1 cellular context compared by ENCODE assay signal in the genomic region with DNA sequence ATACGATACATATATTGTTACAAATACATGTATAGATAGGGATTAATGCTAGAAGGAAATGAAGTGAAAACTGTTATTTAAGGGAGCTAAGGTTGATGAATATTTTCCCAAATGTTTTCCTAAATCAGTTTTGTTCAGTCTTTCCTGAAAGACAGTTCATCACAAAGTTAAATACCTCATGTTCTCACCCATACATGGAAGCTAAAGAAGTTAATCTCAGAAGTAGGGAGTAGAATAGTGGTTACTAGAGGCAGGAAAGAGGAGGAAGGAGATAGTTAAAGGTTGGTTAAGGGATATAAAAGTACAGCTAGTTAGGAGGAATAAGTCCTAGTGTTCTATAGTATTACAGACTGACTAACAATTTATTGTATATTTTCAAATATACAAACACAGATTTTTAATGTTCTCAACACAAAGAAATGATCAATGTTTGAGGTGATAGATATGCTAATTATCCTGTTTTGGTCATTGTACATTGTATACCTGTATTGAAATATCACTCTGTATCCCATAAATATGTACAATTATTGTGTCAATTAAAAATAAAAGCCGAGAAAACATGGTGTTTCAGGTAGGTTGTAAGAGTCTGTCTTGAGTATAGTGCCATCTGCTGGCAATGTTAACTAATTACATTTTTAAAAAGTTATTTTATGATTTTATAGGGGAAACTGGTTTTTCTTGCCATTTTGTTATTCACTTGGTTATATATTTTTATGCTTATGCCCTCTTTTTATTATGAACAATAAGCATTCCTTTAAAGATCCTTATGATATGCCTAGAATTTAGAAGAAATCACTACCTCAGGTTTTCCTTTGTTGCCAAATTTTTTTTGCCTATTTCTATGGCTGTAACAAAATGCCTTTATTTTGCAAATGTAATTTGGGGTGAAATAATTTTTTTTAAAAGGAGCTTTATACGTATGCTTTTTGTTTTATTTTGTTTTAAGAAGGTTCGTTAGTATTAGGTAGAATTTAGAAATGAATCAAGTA.
TF ChIP-seq lines count a peak whose summit lies in the region.

No MANE protein-coding gene starts in this region.

TF ChIP-seq in H1, 55 proteins besides CTCF, POLR2A, EP300 and RAD21:
- TF ChIP-seq, protein P1, sequence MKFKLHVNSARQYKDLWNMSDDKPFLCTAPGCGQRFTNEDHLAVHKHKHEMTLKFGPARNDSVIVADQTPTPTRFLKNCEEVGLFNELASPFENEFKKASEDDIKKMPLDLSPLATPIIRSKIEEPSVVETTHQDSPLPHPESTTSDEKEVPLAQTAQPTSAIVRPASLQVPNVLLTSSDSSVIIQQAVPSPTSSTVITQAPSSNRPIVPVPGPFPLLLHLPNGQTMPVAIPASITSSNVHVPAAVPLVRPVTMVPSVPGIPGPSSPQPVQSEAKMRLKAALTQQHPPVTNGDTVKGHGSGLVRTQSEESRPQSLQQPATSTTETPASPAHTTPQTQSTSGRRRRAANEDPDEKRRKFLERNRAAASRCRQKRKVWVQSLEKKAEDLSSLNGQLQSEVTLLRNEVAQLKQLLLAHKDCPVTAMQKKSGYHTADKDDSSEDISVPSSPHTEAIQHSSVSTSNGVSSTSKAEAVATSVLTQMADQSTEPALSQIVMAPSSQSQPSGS (IDR thresholded peaks at IDR 0.05; ENCODE audit: low read length), result no peak
- TF ChIP-seq FOSL1 (IDR thresholded peaks at IDR 0.05; ENCODE audit: insufficient read depth, low read depth, low read length), result no peak
- no peak for TF ChIP-seq SP2 (IDR thresholded peaks at IDR 0.05; ENCODE audit: low read length)
- TF ChIP-seq RFX5 (IDR thresholded peaks at IDR 0.05; ENCODE audit: borderline replicate concordance, low read depth, low read length), result no peak
- TF ChIP-seq JUND (IDR thresholded peaks at IDR 0.05; ENCODE audit: low read length), result no peak
- TF ChIP-seq RNF2 (IDR thresholded peaks at IDR 0.05; ENCODE audit: borderline replicate concordance, low read depth, low read length, missing control alignments, poor library complexity, severe bottlenecking), result no peak
- TF ChIP-seq SIRT6 (IDR thresholded peaks at IDR 0.05; ENCODE audit: low read length), result no peak
- TF ChIP-seq CBX5 (IDR thresholded peaks at IDR 0.05; ENCODE audit: low read depth, low read length), result no peak
- TF ChIP-seq CBX8 (IDR thresholded peaks at IDR 0.05; ENCODE audit: borderline replicate concordance, low read depth, low read length), result no peak
- TF ChIP-seq MAFK (IDR thresholded peaks at IDR 0.05; ENCODE audit: low read depth, low read length), result no peak
- no peak for TF ChIP-seq SP4 (IDR thresholded peaks at IDR 0.05; ENCODE audit: low read length)
